In the genomic region with DNA sequence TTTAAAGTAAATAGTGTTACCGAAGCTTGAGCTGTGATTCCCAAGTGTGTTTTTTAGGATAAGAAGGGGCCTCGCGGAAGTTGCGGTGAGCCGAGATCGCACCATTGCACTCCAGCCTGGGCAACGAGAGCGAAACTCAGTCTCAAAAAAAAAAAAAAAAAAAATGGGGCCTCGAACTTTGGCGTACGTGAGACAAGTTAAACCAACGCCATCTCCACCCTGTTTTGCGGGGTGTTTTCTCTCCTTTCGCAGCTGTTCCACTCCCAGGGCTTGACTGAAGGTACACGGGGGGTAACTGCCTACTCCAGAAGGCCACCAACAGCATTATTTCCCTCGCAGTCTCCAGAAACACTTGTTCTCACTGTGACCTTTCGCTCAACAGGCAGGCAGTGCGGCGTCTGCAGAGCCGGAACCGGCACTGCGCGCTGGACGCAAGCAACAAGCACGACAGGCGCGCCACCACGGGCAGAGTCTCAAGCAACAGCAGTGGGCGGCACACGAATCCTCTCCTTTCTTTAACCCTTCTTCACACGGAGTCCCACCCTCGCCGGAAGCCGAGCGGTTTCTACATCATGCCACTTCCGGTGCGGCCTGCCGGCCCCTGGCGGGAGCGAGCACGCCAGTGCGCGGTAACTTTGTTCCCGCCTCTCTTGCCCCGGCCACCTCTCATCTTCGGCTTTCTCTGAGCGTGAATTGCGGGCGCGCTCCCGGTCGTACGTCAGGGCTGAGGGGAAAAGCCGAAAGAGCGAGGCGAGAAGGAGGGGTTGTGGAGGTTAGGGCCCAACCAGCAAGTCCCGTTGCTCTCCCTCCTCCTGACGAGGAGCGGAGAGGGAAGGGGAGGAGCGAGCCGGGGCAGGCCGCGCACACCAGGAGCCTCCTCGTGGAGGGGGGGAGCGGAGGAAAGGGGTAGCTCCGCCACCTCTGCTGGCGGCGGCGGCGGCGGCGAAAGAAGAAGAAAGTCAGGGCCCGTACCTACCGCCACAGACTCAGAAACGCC, we compare ENCODE assay signal across 8 cellular contexts. TPM values are rescaled to one million over a fixed set of nuclear protein-coding genes. Genes with fewer than 3 reads are reported as not detected.
DNase-seq lines count a peak whose midpoint lies in the region; ATAC-seq, FAIRE-seq and TF ChIP-seq lines count a peak whose summit lies in the region.

No MANE protein-coding gene starts in this region.

- no peak for TF ChIP-seq RAD21 in H1 (IDR thresholded peaks at IDR 0.05 in 1 of 2, conservative IDR thresholded peaks at IDR 0.05 in 1 of 2; ENCODE audit: low read depth in 2 of 2, low read length in 2 of 2)

- no peaks in the 10 kb centered on the region for H3K27me3 Mint-ChIP-seq in memory B cell

- H2BK12ac ChIP-seq in H1 (ENCODE audit: low read depth, low read length), result peak overlapping the region; percentile 93; the same call in 1 of the 2 replicates

- no peaks in the 10 kb centered on the region for H3K27me3 ChIP-seq in H1 (replicated peaks in 1 of 4; ENCODE audit: control insufficient read depth in 3 of 4, extremely low read depth in 1 of 4, insufficient read depth in 3 of 4, low read length in 3 of 4)

- no peak for TF ChIP-seq CTCF in H1 (IDR thresholded peaks at IDR 0.05; ENCODE audit: control extremely low read depth in 1 of 3, insufficient read depth in 1 of 3, low read depth in 1 of 3, low read length in 3 of 3)

- no peak overlapping the region for H3K23ac ChIP-seq in H1 (ENCODE audit: insufficient read length)

- POLR2A ChIA-PET in H1 (lab: Charles Lee; ENCODE audit: partially characterized antibody), result interaction anchor here (0.5 to 2.4 kb wide), 8 partner anchors 9 to 185 kb away, joined by 3 to 9 read pairs (median 4); a partner anchor contains a TSS

- peak overlapping the region; percentile 90 for H4K5ac ChIP-seq in H1 (ENCODE audit: insufficient read length, low read depth, low read length)

- peak overlapping the region; percentile 24 for H3K4ac ChIP-seq in H1 (replicated peaks; ENCODE audit: insufficient read length, low read depth, low read length)

- CTCF ChIA-PET in H1 (lab: Charles Lee; ENCODE audit: partially characterized antibody), result interaction anchor here (0.7 to 1.3 kb wide), 6 partner anchors 12 to 206 kb away, joined by 3 to 4 read pairs (median 4); no protein-coding TSS in a partner anchor

- H4K20me1 ChIP-seq in H1 (replicated peaks in 1 of 2; ENCODE audit: control insufficient read depth in 1 of 2, insufficient read depth in 2 of 2, low read length in 2 of 2), result peaks cover 13 to 18% of the 10 kb centered on the region in 2 experiments

- peak; percentile 69 for ATAC-seq in GM21390 (IDR thresholded peaks at IDR 0.05; ENCODE audit: unreplicated experiment)
- peak; percentile 67 for ATAC-seq in memory B cell (ENCODE audit: low read depth)

- H3K14ac ChIP-seq in H1 (ENCODE audit: insufficient read length), result no peak overlapping the region

- 2% methylated on average over 49 of the region's 75 CpGs; no CpG with 5 or more reads in 1 of the 2 experiments for WGBS in H1 (ENCODE audit: extremely low coverage in 1 of 2, insufficient coverage in 1 of 2, insufficient read length in 1 of 2, insufficient replicate concordance in 2 of 2, low coverage in 1 of 2, low lambda C conversion rate in 2 of 2, missing lambda C conversion rate in 1 of 2), 2 experiments

- H3K9me3 Mint-ChIP-seq in memory B cell, result no peaks in the 10 kb centered on the region

- H3K4me3 Mint-ChIP-seq in memory B cell, result peak overlapping the region; percentile 96

- H4K91ac ChIP-seq in H1 (replicated peaks; ENCODE audit: insufficient read length, low read length), result peak overlapping the region; percentile 86

- TF ChIP-seq POLR2A in H1 (IDR thresholded peaks at IDR 0.05; ENCODE audit: control extremely low read depth in 1 of 2, low read depth in 2 of 2, low read length in 2 of 2), result peak; percentile 80 to 95

- H3K9me3 ChIP-seq in H1 (ENCODE audit: insufficient read depth in 2 of 2, low read depth in 1 of 2, low read length in 1 of 2), result no peaks in the 10 kb centered on the region

- no peaks in the 10 kb centered on the region; a peak in 4 of 7 replicates for H3K4me1 ChIP-seq in H1 (replicated peaks in 1 of 4; ENCODE audit: control insufficient read depth in 3 of 4, insufficient read depth in 4 of 4, low read length in 3 of 4)

- peak overlapping the region; percentile 99 for H2BK5ac ChIP-seq in H1 (ENCODE audit: low read depth, low read length)

- H3K79me2 ChIP-seq in H1 (ENCODE audit: control insufficient read depth in 1 of 2, insufficient read depth in 2 of 2, low read length in 2 of 2), result peaks cover 7 to 31% of the 10 kb centered on the region in 2 experiments; a peak in 3 of 4 replicates

- H2BK15ac ChIP-seq in H1 (ENCODE audit: low read length), result peak overlapping the region; percentile 75; the same call in 1 of the 2 replicates

- no peak overlapping the region for H2BK20ac ChIP-seq in H1 (ENCODE audit: low read length)

- H3K4me3 ChIP-seq in H1 (ENCODE audit: extremely low read depth in 1 of 4, insufficient read depth in 2 of 4, low read depth in 3 of 4, low read length in 4 of 4), result peak overlapping the region; percentile 83 to 91 (median 89)

- H2AK5ac ChIP-seq in H1 (ENCODE audit: low read depth, low read length), result no peak overlapping the region

- peak; percentile 58 for FAIRE-seq in H1 (lab: Jason Lieb, UNC)

- peak overlapping the region; percentile 98 for H3K27ac Mint-ChIP-seq in memory B cell

- in situ Hi-C loops in Caki2 (cut with HindIII; ENCODE audit: low pct_unique_long_range_greater_than_20kb, low sequenced_read_pairs), result no loop called here

- H4K8ac ChIP-seq in H1 (ENCODE audit: extremely low read depth, insufficient read depth, low read length), result peak overlapping the region; percentile 98

- peaks cover 22% of the 10 kb centered on the region for H3K4me1 Mint-ChIP-seq in memory B cell

- peaks cover 1% of the 10 kb centered on the region for H3K36me3 Mint-ChIP-seq in memory B cell

- TF ChIP-seq EP300 in H1 (IDR thresholded peaks at IDR 0.05; ENCODE audit: borderline replicate concordance in 1 of 2, low read depth in 2 of 2, low read length in 2 of 2), result no peak

- H3K4me2 ChIP-seq in H1 (ENCODE audit: insufficient read depth in 1 of 2, low read depth in 2 of 2, low read length in 2 of 2), result peak overlapping the region; percentile 72 to 77

- peak overlapping the region; percentile 90 to 97 (median 93) for H3K9ac ChIP-seq in H1 (replicated peaks in 1 of 4; ENCODE audit: extremely low read depth in 1 of 4, low read depth in 3 of 4, low read length in 3 of 4)

- H3K79me1 ChIP-seq in H1 (ENCODE audit: low read depth, low read length), result no peaks in the 10 kb centered on the region

- H3K27ac ChIP-seq in H1 (ENCODE audit: low read depth, low read length), result peak overlapping the region; percentile 91

- peak overlapping the region; percentile 96 for H3K56ac ChIP-seq in H1 (replicated peaks; ENCODE audit: insufficient read length, low read depth, low read length)

- H2AFZ ChIP-seq in H1 (ENCODE audit: low read length), result peak overlapping the region; percentile 57

- H3K36me3 ChIP-seq in H1 (ENCODE audit: control insufficient read depth in 2 of 4, insufficient read depth in 4 of 4, low read length in 3 of 4), result no peaks in the 10 kb centered on the region

- DNase-seq in Caki2 (ENCODE audit: low read depth), result peak; percentile 100
- peak; percentile 71 to 99 (median 96) for DNase-seq in HUDEP-2 (lab: John Stamatoyannopoulos, UW; ENCODE audit: unreplicated experiment in 76 of 76)
- DNase-seq in NOMO-1 treated with dmso at 0.1 percent for 144 hours (lab: John Stamatoyannopoulos, UW; ENCODE audit: unreplicated experiment), result peak; percentile 99
- peak; percentile 94 for DNase-seq in activated CD8-positive, alpha-beta memory T cell treated with anti-CD3 and anti-CD28 coated beads, Interleukin-2, amount 50 U/mL, for 1 hour (ENCODE audit: extremely low read depth)
- peak; percentile 92 to 99 for DNase-seq in H1 (ENCODE audit: low read depth in 1 of 2, low spot score in 2 of 2)
- DNase-seq in memory B cell (ENCODE audit: low spot score in 2 of 2), result peak; percentile 95 to 98
- peak; percentile 95 for DNase-seq in stimulated activated CD8-positive, alpha-beta memory T cell treated with anti-CD3 and anti-CD28 coated beads, Interleukin-12 subunit alpha, Interleukin-12 subunit beta, amount 100 ng/mL, for 1 hour (ENCODE audit: low read depth)

- peak overlapping the region; percentile 79 for H3K18ac ChIP-seq in H1 (ENCODE audit: extremely low read depth, low read length)

- no peak overlapping the region for H2BK120ac ChIP-seq in H1 (replicated peaks; ENCODE audit: low read depth, low read length)

- peaks cover 3% of the 10 kb centered on the region for H3K23me2 ChIP-seq in H1 (ENCODE audit: low read depth, low read length)

TF ChIP-seq in H1, 55 proteins besides CTCF, POLR2A, EP300 and RAD21 (continues in another document):
- peak; percentile 93 for TF ChIP-seq ASH2L (IDR thresholded peaks at IDR 0.05; ENCODE audit: low read length)
- TF ChIP-seq TAF7 (optimal IDR thresholded peaks at IDR 0.05; ENCODE audit: borderline replicate concordance, low read depth, low read length), result peak; percentile 90
- TF ChIP-seq SP2 (IDR thresholded peaks at IDR 0.05; ENCODE audit: low read length), result no peak
- peak; percentile 50 for TF ChIP-seq SAP30 (IDR thresholded peaks at IDR 0.05; ENCODE audit: insufficient read depth, insufficient replicate concordance, low read length)
- no peak; the same call in 1 of the 2 replicates for TF ChIP-seq CEBPB (IDR thresholded peaks at IDR 0.05; ENCODE audit: low read depth, low read length)
- TF ChIP-seq CREB1 (IDR thresholded peaks at IDR 0.05), result peak; percentile 60
- TF ChIP-seq RBBP5 (IDR thresholded peaks at IDR 0.05; ENCODE audit: borderline replicate concordance, low read depth, low read length), result peak; percentile 36; the same call in 1 of the 2 replicates
- TF ChIP-seq, protein P1, sequence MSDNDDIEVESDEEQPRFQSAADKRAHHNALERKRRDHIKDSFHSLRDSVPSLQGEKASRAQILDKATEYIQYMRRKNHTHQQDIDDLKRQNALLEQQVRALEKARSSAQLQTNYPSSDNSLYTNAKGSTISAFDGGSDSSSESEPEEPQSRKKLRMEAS (IDR thresholded peaks at IDR 0.05), result peak; percentile 10; the same call in 1 of the 2 replicates
- peak; percentile 47; the same call in 1 of the 2 replicates for TF ChIP-seq YY1 (IDR thresholded peaks at IDR 0.05; ENCODE audit: low read depth, low read length)
- peak; percentile 97 for TF ChIP-seq TAF1 (IDR thresholded peaks at IDR 0.05; ENCODE audit: low read depth, low read length)

RNA-seq across cellular contexts. Expression of a gene that starts 0.8 kb away (rescaled TPM):
- 32.1 and 38.8 TPM in 2 replicates for total RNA-seq in Caki2 (2014; rRNA removed; shearing (Covaris generic); ENCODE audit: low replicate concordance)
- total RNA-seq in H1 (2021; fragmentation: NEBNext Ultra II Directional; extraction: Animal tissue kit (Norgen Biotek cat#: 25700)), result 46.4 and 49.5 TPM in 2 replicates
- 15.5 and 22.6 TPM in 2 replicates for polyA plus RNA-seq in H1 (2011; rRNA removed)
- polyA plus RNA-seq in H1 (2011; cell fraction: cytosol; rRNA removed), result 22.1 TPM
- polyA plus RNA-seq in H1 (2011; cell fraction: nucleus; rRNA removed), result 26.5 TPM
- polyA plus RNA-seq in H1 (2012, experiment 1 of 2), result 25.5 to 34.9 TPM (median 29.9 TPM) in 4 replicates
- 9.1 TPM for polyA plus RNA-seq in H1 (2012, experiment 2 of 2)
- polyA plus RNA-seq in H1 (2013, experiment 1 of 2), result 27.7 TPM
- polyA plus RNA-seq in H1 (2013, experiment 2 of 2), result 22.8 TPM
- 76.6 and 90.8 TPM in 2 replicates for polyA minus RNA-seq in H1 (2011; rRNA and poly(A)+ RNA removed)
- 27.6 TPM for polyA minus RNA-seq in H1 (2011; cell fraction: cytosol; rRNA and poly(A)+ RNA removed)
- 92.3 TPM for polyA minus RNA-seq in H1 (2011; cell fraction: nucleus; rRNA and poly(A)+ RNA removed)

Comparison
In these comparisons a context has a peak if more than half of its experiments do, and no peak if none do; other contexts are left out.
1. Peak in every context shown above with its lines: DNase-seq, ATAC-seq, H3K4me3 ChIP-seq and H3K27ac ChIP-seq.